ENCODE assay signal across 25 cellular contexts in genomic region chr5:57346336-57346735, GRCh38.
"Had no signal": no experiment of that assay in that cellular context is flagged by ENCODE, and none has a peak within 500 bp of the region (broad histone marks: within the 10 kb centered on the region; RNA-seq: fewer than 3 reads in every experiment).

No MANE protein-coding gene starts in this region.

- H3K27me3 Mint-ChIP-seq: activated naive CD4-positive, alpha-beta T cell treated with anti-CD3 and anti-CD28 coated beads, Interleukin-2, amount 50 U/mL, for 24 hours had no signal

- H3K4me1 Mint-ChIP-seq: activated CD8-positive, alpha-beta memory T cell treated with anti-CD3 and anti-CD28 coated beads, Interleukin-2, amount 10 ng/mL, durations not matched to agents 7 days and 5 days; activated naive CD4-positive, alpha-beta T cell treated with anti-CD3 and anti-CD28 coated beads, Interleukin-2, amount 50 U/mL, for 24 hours; IgD-negative memory B cell had no signal

- H3K4me3 ChIP-seq: MG63, SJSA1 had no signal

- DNase-seq: activated CD4-positive, alpha-beta T cell treated with anti-CD3 and anti-CD28 coated beads for 48 hours; activated CD4-positive, alpha-beta T cell treated with anti-CD3 and anti-CD28 coated beads, Interleukin-2, amount 50 U/mL, for 4 hours; activated CD8-positive, alpha-beta memory T cell treated with anti-CD3 and anti-CD28 coated beads, Interleukin-2, amount 10 ng/mL, durations not matched to agents 7 days and 5 days; activated effector memory CD4-positive, alpha-beta T cell treated with Interleukin-2 at 50 U/mL for 16 hours; activated naive CD4-positive, alpha-beta T cell; activated T-cell treated with anti-CD3 and anti-CD28 coated beads, Interleukin-2, amount 50 U/mL, for 24 hours; amniotic stem cell; cerebellar nuclear complex; KG1; MG63; NCI-H1105 treated with DMSO at 0.1 percent for 48 hours; NCI-H1436 treated with DMSO at 0.1 percent for 48 hours; NCI-H187; NCI-H2081; NCI-H446 treated with DMSO at 0.1 percent for 48 hours; NCI-H524 treated with DMSO at 0.1 percent for 48 hours; NCI-H82; SHP77 had no signal

- H3K27ac ChIP-seq: SJSA1 had no signal

- H3K4me3 Mint-ChIP-seq: activated CD8-positive, alpha-beta memory T cell treated with anti-CD3 and anti-CD28 coated beads, Interleukin-2, amount 10 ng/mL, durations not matched to agents 7 days and 5 days; activated naive CD4-positive, alpha-beta T cell treated with anti-CD3 and anti-CD28 coated beads, Interleukin-2, amount 50 U/mL, for 24 hours; activated T-cell treated with anti-CD3 and anti-CD28 coated beads, Interleukin-2, amount 50 U/mL, for 24 hours; activated T-helper 1 cell treated with anti-CD3 and anti-CD28 coated beads, Interleukin-12 subunit alpha, Interleukin-12 subunit beta, Interleukin-2, Interleukin-4 antibody, amounts not matched to agents 30 ng/mL and 10 ng/mL and 1 ng/mL, durations not matched to agents 14 hours and 24 hours and 36 hours; brain; IgD-negative memory B cell; T-helper 1 cell treated with Interleukin-12 subunit alpha and Interleukin-12 subunit beta and Interleukin-4 antibody, amounts not matched to agents 30 μg/mL and 1 μg/mL, for 36 hours had no signal

- ATAC-seq: activated CD4-positive, CD25-positive, alpha-beta regulatory T cell treated with anti-CD3 and anti-CD28 coated beads, Interleukin-2, amount 50 U/mL, for 24 hours; activated CD8-positive, alpha-beta memory T cell treated with anti-CD3 and anti-CD28 coated beads, Interleukin-2, amount 10 ng/mL, durations not matched to agents 7 days and 5 days had no signal

- H3K27me3 ChIP-seq: MG63, SJSA1 had no signal

- H3K36me3 Mint-ChIP-seq: activated CD8-positive, alpha-beta memory T cell treated with anti-CD3 and anti-CD28 coated beads, Interleukin-2, amount 10 ng/mL, durations not matched to agents 7 days and 5 days; activated naive CD4-positive, alpha-beta T cell treated with anti-CD3 and anti-CD28 coated beads, Interleukin-2, amount 50 U/mL, for 24 hours; brain; IgD-negative memory B cell had no signal

- H3K36me3 ChIP-seq: MG63, SJSA1 had no signal

- H3K9me3 Mint-ChIP-seq: activated naive CD4-positive, alpha-beta T cell treated with anti-CD3 and anti-CD28 coated beads, Interleukin-2, amount 50 U/mL, for 24 hours; activated T-helper 1 cell treated with anti-CD3 and anti-CD28 coated beads, Interleukin-12 subunit alpha, Interleukin-12 subunit beta, Interleukin-2, Interleukin-4 antibody, amounts not matched to agents 30 ng/mL and 10 ng/mL and 1 ng/mL, durations not matched to agents 14 hours and 24 hours and 36 hours; brain; T-helper 1 cell treated with Interleukin-12 subunit alpha and Interleukin-12 subunit beta and Interleukin-4 antibody, amounts not matched to agents 30 μg/mL and 1 μg/mL, for 36 hours had no signal

- H3K4me1 ChIP-seq: SJSA1 had no signal

- H3K9me3 ChIP-seq: MG63, SJSA1 had no signal

- H3K27ac Mint-ChIP-seq: activated CD8-positive, alpha-beta memory T cell treated with anti-CD3 and anti-CD28 coated beads, Interleukin-2, amount 10 ng/mL, durations not matched to agents 7 days and 5 days; activated naive CD4-positive, alpha-beta T cell treated with anti-CD3 and anti-CD28 coated beads, Interleukin-2, amount 50 U/mL, for 24 hours; activated T-cell treated with anti-CD3 and anti-CD28 coated beads, Interleukin-2, amount 50 U/mL, for 24 hours; activated T-helper 1 cell treated with anti-CD3 and anti-CD28 coated beads, Interleukin-12 subunit alpha, Interleukin-12 subunit beta, Interleukin-2, Interleukin-4 antibody, amounts not matched to agents 30 ng/mL and 10 ng/mL and 1 ng/mL, durations not matched to agents 14 hours and 24 hours and 36 hours; brain; IgD-negative memory B cell; T-helper 1 cell treated with Interleukin-12 subunit alpha and Interleukin-12 subunit beta and Interleukin-4 antibody, amounts not matched to agents 30 μg/mL and 1 μg/mL, for 36 hours had no signal
